In the genomic region with DNA sequence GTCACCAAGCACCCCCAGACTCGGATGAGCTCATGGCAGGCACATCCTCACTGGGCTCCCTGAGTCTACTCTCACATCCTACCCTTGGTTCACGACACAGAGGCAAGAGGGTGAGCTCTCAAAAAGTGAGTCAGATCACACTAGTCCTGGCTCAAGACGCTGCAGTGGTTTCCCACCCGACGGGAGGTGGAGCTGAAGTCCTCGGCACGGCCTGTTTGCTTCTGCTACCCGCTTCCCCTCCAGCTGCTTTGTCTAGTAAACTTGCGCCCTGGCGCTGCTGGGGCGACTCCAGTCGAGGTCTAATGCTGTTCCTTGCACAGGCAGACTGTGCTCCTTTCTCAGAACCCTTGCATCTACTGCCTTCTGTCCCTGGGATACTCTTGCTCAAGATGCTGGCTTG, we compare ENCODE assay signal across 15 cellular contexts. TPM values are rescaled to one million over a fixed set of nuclear protein-coding genes. Genes with fewer than 3 reads are reported as not detected.
A peak's percentile ranks its signal among the peaks of the same experiment; 100 is the strongest.
DNase-seq lines count a peak whose midpoint lies in the region; ATAC-seq, FAIRE-seq and TF ChIP-seq lines count a peak whose summit lies in the region.
"Had no signal": no experiment of that assay in that cellular context is flagged by ENCODE, and none has a peak within 500 bp of the region (broad histone marks: within the 10 kb centered on the region; RNA-seq: fewer than 3 reads in every experiment).

No MANE protein-coding gene starts in this region.

- no peak overlapping the region for H3K4me3 Mint-ChIP-seq in activated naive CD8-positive, alpha-beta T cell treated with anti-CD3 and anti-CD28 coated beads, Interleukin-2, amount 10 ng/mL, durations not matched to agents 7 days and 5 days
- no peak overlapping the region for H3K4me3 Mint-ChIP-seq in osteocyte (ENCODE audit: unreplicated experiment)
- H3K4me3 Mint-ChIP-seq: naive B cell, type B pancreatic cell had no signal

- H3K36me3 ChIP-seq in small intestine (ENCODE audit: control insufficient read depth in 2 of 2, insufficient read depth in 2 of 2, low read length in 2 of 2), result no peaks in the 10 kb centered on the region
- H3K36me3 ChIP-seq: gastroesophageal sphincter had no signal

- no peaks in the 10 kb centered on the region for H3K36me3 Mint-ChIP-seq in activated naive CD8-positive, alpha-beta T cell treated with anti-CD3 and anti-CD28 coated beads, Interleukin-2, amount 10 ng/mL, durations not matched to agents 7 days and 5 days
- no peaks in the 10 kb centered on the region for H3K36me3 Mint-ChIP-seq in osteocyte (ENCODE audit: unreplicated experiment)
- H3K36me3 Mint-ChIP-seq: naive B cell, type B pancreatic cell had no signal

- H3K4me1 ChIP-seq in small intestine (ENCODE audit: control insufficient read depth in 2 of 2, insufficient read depth in 1 of 2, low read depth in 1 of 2, low read length in 1 of 2), result no peaks in the 10 kb centered on the region
- H3K4me1 ChIP-seq: gastroesophageal sphincter had no signal

- H3K4me1 Mint-ChIP-seq in activated naive CD8-positive, alpha-beta T cell treated with anti-CD3 and anti-CD28 coated beads, Interleukin-2, amount 10 ng/mL, durations not matched to agents 7 days and 5 days, result peaks cover 19% of the 10 kb centered on the region
- H3K4me1 Mint-ChIP-seq in osteocyte (ENCODE audit: unreplicated experiment), result no peaks in the 10 kb centered on the region

- H3K27me3 Mint-ChIP-seq in activated naive CD8-positive, alpha-beta T cell treated with anti-CD3 and anti-CD28 coated beads, Interleukin-2, amount 10 ng/mL, durations not matched to agents 7 days and 5 days, result peaks cover 7% of the 10 kb centered on the region
- H3K27me3 Mint-ChIP-seq in osteocyte (ENCODE audit: unreplicated experiment), result peaks cover 29% of the 10 kb centered on the region

- H3K27ac Mint-ChIP-seq in activated naive CD8-positive, alpha-beta T cell treated with anti-CD3 and anti-CD28 coated beads, Interleukin-2, amount 10 ng/mL, durations not matched to agents 7 days and 5 days, result no peak overlapping the region
- no peak overlapping the region for H3K27ac Mint-ChIP-seq in osteocyte (ENCODE audit: unreplicated experiment)
- H3K27ac Mint-ChIP-seq: type B pancreatic cell had no signal

- H3K27me3 ChIP-seq in small intestine (ENCODE audit: control insufficient read depth in 2 of 2, insufficient read depth in 2 of 2, low read length in 2 of 2), result no peaks in the 10 kb centered on the region

- H3K9me3 Mint-ChIP-seq in activated naive CD8-positive, alpha-beta T cell treated with anti-CD3 and anti-CD28 coated beads, Interleukin-2, amount 10 ng/mL, durations not matched to agents 7 days and 5 days, result peaks cover 1% of the 10 kb centered on the region
- no peaks in the 10 kb centered on the region for H3K9me3 Mint-ChIP-seq in osteocyte (ENCODE audit: unreplicated experiment)
- H3K9me3 Mint-ChIP-seq: naive B cell, type B pancreatic cell had no signal

- no peaks in the 10 kb centered on the region for H3K9me3 ChIP-seq in small intestine (ENCODE audit: control insufficient read depth, low read depth)
- H3K9me3 ChIP-seq: gastroesophageal sphincter had no signal

- TF ChIP-seq CTCF in osteocyte (IDR thresholded peaks at IDR 0.05), result no peak

- POLR2A ChIA-PET in activated naive CD8-positive, alpha-beta T cell treated with anti-CD3 and anti-CD28 coated beads, Interleukin-2, amount 10 ng/mL, durations not matched to agents 7 days and 5 days (lab: Charles Lee), result interaction anchor here (0.5 to 2.9 kb wide), 2 partner anchors 13 to 23 kb away, joined by 3 to 13 read pairs; partner anchors contain the start of gene SFMBT2

- 55 to 59% (median 58%) methylated on average over 12 of the region's 12 CpGs for WGBS in small intestine, 3 donors

- FAIRE-seq in small intestine (lab: Jason Lieb, UNC), result no peak

- no peak overlapping the region for H3K4me3 ChIP-seq in small intestine (ENCODE audit: low read depth in 1 of 2, low read length in 2 of 2)
- H3K4me3 ChIP-seq: gastroesophageal sphincter, PC-9 had no signal

- H3K27ac ChIP-seq in small intestine (ENCODE audit: low read depth in 1 of 2, low read length in 1 of 2), result no peak overlapping the region
- H3K27ac ChIP-seq: gastroesophageal sphincter, PC-9 had no signal

- ATAC-seq in GM21529 (IDR thresholded peaks at IDR 0.05; ENCODE audit: unreplicated experiment) (peak; percentile 91), HG02938 (IDR thresholded peaks at IDR 0.05; ENCODE audit: unreplicated experiment) (no peak)
- ATAC-seq in activated naive CD8-positive, alpha-beta T cell treated with anti-CD3 and anti-CD28 coated beads, Interleukin-2, amount 10 ng/mL, durations not matched to agents 7 days and 5 days (ENCODE audit: low read depth), result peak; percentile 84
- ATAC-seq: gastroesophageal sphincter, HCT116 had no signal

- peak; percentile 18 to 51 for DNase-seq in NOMO-1 (lab: John Stamatoyannopoulos, UW; ENCODE audit: unreplicated experiment in 2 of 2)
- no peak for DNase-seq in activated naive CD8-positive, alpha-beta T cell treated with anti-CD3 and anti-CD28 coated beads, Interleukin-2, amount 10 ng/mL, durations not matched to agents 7 days and 5 days
- DNase-seq in small intestine, result peak; percentile 17
- DNase-seq in osteocyte (ENCODE audit: extremely low spot score, unreplicated experiment), result no peak
- no peak for DNase-seq in stimulated activated naive CD4-positive, alpha-beta T cell treated with Interleukin-2 at 50 U/mL for 16 hours (lab: John Stamatoyannopoulos, UW)
- DNase-seq in activated gamma-delta T cell treated with Interleukin-2 at 50 U/mL for 16 hours, result no peak
- DNase-seq: effector CD4-positive, alpha-beta T cell; Kasumi-1; naive B cell; PC-9 had no signal

RNA-seq across cellular contexts. Expression of gene SFMBT2, which starts 13.5 kb away (rescaled TPM):
- 10 to 100 TPM; 50.6 to 52.4 TPM for total RNA-seq in activated naive CD8-positive, alpha-beta T cell treated with anti-CD3 and anti-CD28 coated beads, Interleukin-2, amount 10 ng/mL, durations not matched to agents 7 days and 5 days
- 1 to 10 TPM in 1 of 3 donors, under 1 TPM in 2; 0.45 to 1.6 (median 0.97) TPM for polyA plus RNA-seq in small intestine
- 1.1 and 2.7 TPM in 2 replicates for total RNA-seq in osteocyte

Comparison
In these comparisons a context has a peak if more than half of its experiments do, and no peak if none do; other contexts are left out.
1. DNase-seq: peak in NOMO-1 (2 of 2) and small intestine (single experiment); none in activated naive CD8-positive, alpha-beta T cell treated with anti-CD3 and anti-CD28 coated beads, Interleukin-2, amount 10 ng/mL, durations not matched to agents 7 days and 5 days (single experiment), osteocyte (single experiment), stimulated activated naive CD4-positive, alpha-beta T cell treated with Interleukin-2 at 50 U/mL for 16 hours (single experiment) and activated gamma-delta T cell treated with Interleukin-2 at 50 U/mL for 16 hours (single experiment).
2. RNA of gene SFMBT2, which starts 13.5 kb away (total RNA-seq): 50.6 to 52.4 TPM in activated naive CD8-positive, alpha-beta T cell treated with anti-CD3 and anti-CD28 coated beads, Interleukin-2, amount 10 ng/mL, durations not matched to agents 7 days and 5 days; 1.1 to 2.7 TPM in osteocyte; every median in the first group is over 10 times any median in the second.